Comparison of ENCODE assay signal across 21 cellular contexts in genomic region chr7:111784311-111784710, GRCh38.
"Had no signal": no experiment of that assay in that cellular context is flagged by ENCODE, and none has a peak within 500 bp of the region (broad histone marks: within the 10 kb centered on the region; RNA-seq: fewer than 3 reads in every experiment).

No MANE protein-coding gene starts in this region.

- H3K4me1 Mint-ChIP-seq: activated B cell treated with CpG ODN at 0.5 μM for 24 hours; naive thymus-derived CD8-positive, alpha-beta T cell; stimulated activated effector memory CD8-positive, alpha-beta T cell treated with anti-CD3 and anti-CD28 coated beads, Interleukin-12 subunit alpha, Interleukin-12 subunit beta, amount 100 ng/mL, for 72 hours had no signal

- DNase-seq: activated B cell treated with CpG ODN at 0.5 μM for 24 hours; activated CD4-positive, alpha-beta memory T cell treated with anti-CD3 and anti-CD28 coated beads for 36 hours; activated CD4-positive, alpha-beta T cell treated with anti-CD3 and anti-CD28 coated beads for 4 hours; activated gamma-delta T cell treated with Interleukin-2 at 50 U/mL for 16 hours; activated T-cell treated with anti-CD3 and anti-CD28 coated beads for 4 hours; endodermal cell; foreskin melanocyte; glutamatergic neuron; hippocampal formation; left cardiac atrium; mesenchymal stem cell; naive thymus-derived CD8-positive, alpha-beta T cell; pancreas; sigmoid colon; stimulated activated CD4-positive, alpha-beta T cell treated with anti-CD3 and anti-CD28 coated beads, Interleukin-4, amount 100 ng/mL, for 24 hours; stomach; testis had no signal

- H3K9me3 ChIP-seq: neutrophil, pancreas, sigmoid colon, stomach, testis had no signal

- H3K4me3 ChIP-seq: pancreas, sigmoid colon, stomach, testis had no signal

- H3K27me3 ChIP-seq: neutrophil, pancreas, sigmoid colon, stomach, testis had no signal

- ATAC-seq: left cardiac atrium; naive thymus-derived CD8-positive, alpha-beta T cell; pancreas; stimulated activated effector memory CD8-positive, alpha-beta T cell treated with anti-CD3 and anti-CD28 coated beads, Interleukin-12 subunit alpha, Interleukin-12 subunit beta, amount 100 ng/mL, for 72 hours had no signal

- H3K9me3 Mint-ChIP-seq: activated B cell treated with CpG ODN at 0.5 μM for 24 hours; activated CD4-positive, alpha-beta memory T cell treated with anti-CD3 and anti-CD28 coated beads for 36 hours; activated T-helper 1 cell treated with anti-CD3 and anti-CD28 coated beads, Interleukin-12 subunit alpha, Interleukin-12 subunit beta, Interleukin-2, Interleukin-4 antibody, amounts not matched to agents 30 ng/mL and 10 ng/mL and 1 ng/mL, durations not matched to agents 14 hours and 24 hours and 36 hours; endodermal cell; stimulated activated effector memory CD8-positive, alpha-beta T cell treated with anti-CD3 and anti-CD28 coated beads, Interleukin-12 subunit alpha, Interleukin-12 subunit beta, amount 100 ng/mL, for 72 hours had no signal

- H3K4me1 ChIP-seq: pancreas, sigmoid colon, stomach, testis had no signal

- H3K36me3 ChIP-seq: neutrophil, pancreas, sigmoid colon had no signal

- H3K27ac Mint-ChIP-seq: activated B cell treated with CpG ODN at 0.5 μM for 24 hours; activated CD4-positive, alpha-beta memory T cell treated with anti-CD3 and anti-CD28 coated beads for 36 hours; activated naive CD8-positive, alpha-beta T cell; activated T-helper 1 cell treated with anti-CD3 and anti-CD28 coated beads, Interleukin-12 subunit alpha, Interleukin-12 subunit beta, Interleukin-2, Interleukin-4 antibody, amounts not matched to agents 30 ng/mL and 10 ng/mL and 1 ng/mL, durations not matched to agents 14 hours and 24 hours and 36 hours; endodermal cell; naive thymus-derived CD8-positive, alpha-beta T cell; stimulated activated effector memory CD8-positive, alpha-beta T cell treated with anti-CD3 and anti-CD28 coated beads, Interleukin-12 subunit alpha, Interleukin-12 subunit beta, amount 100 ng/mL, for 72 hours had no signal

- H3K27ac ChIP-seq: neutrophil, pancreas, sigmoid colon, stomach, testis had no signal

- H3K4me3 Mint-ChIP-seq: activated B cell treated with CpG ODN at 0.5 μM for 24 hours; activated CD4-positive, alpha-beta memory T cell treated with anti-CD3 and anti-CD28 coated beads for 36 hours; activated naive CD8-positive, alpha-beta T cell; activated T-helper 1 cell treated with anti-CD3 and anti-CD28 coated beads, Interleukin-12 subunit alpha, Interleukin-12 subunit beta, Interleukin-2, Interleukin-4 antibody, amounts not matched to agents 30 ng/mL and 10 ng/mL and 1 ng/mL, durations not matched to agents 14 hours and 24 hours and 36 hours; endodermal cell; naive thymus-derived CD8-positive, alpha-beta T cell; stimulated activated effector memory CD8-positive, alpha-beta T cell treated with anti-CD3 and anti-CD28 coated beads, Interleukin-12 subunit alpha, Interleukin-12 subunit beta, amount 100 ng/mL, for 72 hours had no signal

- H3K36me3 Mint-ChIP-seq: activated CD4-positive, alpha-beta memory T cell treated with anti-CD3 and anti-CD28 coated beads for 36 hours; activated naive CD8-positive, alpha-beta T cell; naive thymus-derived CD8-positive, alpha-beta T cell; stimulated activated effector memory CD8-positive, alpha-beta T cell treated with anti-CD3 and anti-CD28 coated beads, Interleukin-12 subunit alpha, Interleukin-12 subunit beta, amount 100 ng/mL, for 72 hours had no signal
